ENCODE assay signal across 1 cellular context in the genomic region with DNA sequence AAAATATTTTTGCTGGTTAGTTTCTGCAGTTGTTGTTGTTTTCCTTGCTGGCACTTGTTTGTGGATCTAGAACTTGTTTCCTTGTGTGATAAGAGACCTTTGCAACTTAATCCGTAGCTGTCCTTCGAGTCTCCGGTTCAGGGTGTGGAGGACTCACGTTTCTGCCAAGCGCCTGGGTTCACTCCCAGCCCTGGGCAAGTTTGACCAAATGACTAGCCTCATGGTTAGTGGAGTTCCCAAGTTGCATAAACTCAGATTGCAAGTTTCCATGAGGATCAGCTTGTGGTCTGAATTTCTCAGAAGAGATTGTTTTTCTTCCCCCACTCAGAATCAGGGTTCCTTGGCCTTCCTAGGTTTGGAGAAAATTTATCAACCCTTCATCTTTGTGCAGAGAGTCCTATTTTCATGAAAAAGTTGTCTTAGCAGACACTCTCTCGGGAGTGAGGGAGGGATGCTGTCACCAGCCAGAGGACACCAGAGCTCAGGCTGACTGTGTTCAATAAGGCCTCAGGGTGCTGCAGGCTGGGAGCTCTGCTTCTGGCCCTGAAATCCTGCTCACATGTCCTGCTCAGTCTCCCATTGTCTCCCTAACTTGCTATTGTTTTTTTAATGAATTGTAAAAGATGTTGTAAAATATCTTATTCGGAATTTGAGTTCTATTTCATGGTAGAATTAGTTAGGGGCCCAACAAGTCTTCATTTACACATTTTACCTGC.
TF ChIP-seq lines count a peak whose summit lies in the region.

No MANE protein-coding gene starts in this region.

TF ChIP-seq in GM23338, 12 proteins besides CTCF, POLR2A, EP300 and RAD21 (continued from another document):
- TF ChIP-seq, protein P1, sequence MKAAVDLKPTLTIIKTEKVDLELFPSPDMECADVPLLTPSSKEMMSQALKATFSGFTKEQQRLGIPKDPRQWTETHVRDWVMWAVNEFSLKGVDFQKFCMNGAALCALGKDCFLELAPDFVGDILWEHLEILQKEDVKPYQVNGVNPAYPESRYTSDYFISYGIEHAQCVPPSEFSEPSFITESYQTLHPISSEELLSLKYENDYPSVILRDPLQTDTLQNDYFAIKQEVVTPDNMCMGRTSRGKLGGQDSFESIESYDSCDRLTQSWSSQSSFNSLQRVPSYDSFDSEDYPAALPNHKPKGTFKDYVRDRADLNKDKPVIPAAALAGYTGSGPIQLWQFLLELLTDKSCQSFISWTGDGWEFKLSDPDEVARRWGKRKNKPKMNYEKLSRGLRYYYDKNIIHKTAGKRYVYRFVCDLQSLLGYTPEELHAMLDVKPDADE (IDR thresholded peaks at IDR 0.05): no peak
